1 cellular context compared by ENCODE assay signal in the genomic region with DNA sequence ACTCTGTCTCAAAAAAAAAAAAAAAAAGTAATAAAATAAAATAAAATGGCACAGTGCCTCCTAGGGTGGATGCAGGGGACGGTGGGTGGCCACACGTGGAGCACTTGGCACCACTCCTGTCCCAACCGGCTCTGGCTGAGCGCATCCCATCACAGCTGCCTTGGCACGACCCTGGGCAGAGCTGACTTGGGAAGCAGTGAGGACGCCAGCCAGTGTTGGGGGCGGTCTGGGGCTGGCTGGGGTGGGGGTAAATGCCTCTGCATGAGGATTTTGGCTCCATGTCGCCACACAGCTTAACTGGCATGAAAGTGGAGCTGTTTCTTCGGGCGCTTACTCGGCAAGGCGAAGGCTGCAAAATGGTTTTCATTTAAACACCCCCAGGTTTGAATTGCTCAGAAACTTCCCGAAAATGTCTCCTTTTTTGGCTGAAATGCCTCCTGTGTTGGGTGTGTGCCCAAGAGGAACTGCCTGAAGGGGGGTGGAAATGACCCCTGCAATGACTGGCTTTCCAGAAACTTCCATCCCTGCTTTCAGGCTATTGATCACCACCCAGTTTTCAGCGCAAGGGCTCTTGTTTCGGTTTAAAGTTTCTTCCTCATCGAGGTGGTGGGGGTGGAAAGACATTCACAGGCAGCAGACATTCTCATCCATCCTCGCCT.
TF ChIP-seq lines count a peak whose summit lies in the region.

No MANE protein-coding gene starts in this region.

TF ChIP-seq in SK-N-SH, 30 proteins besides CTCF, POLR2A, EP300 and RAD21 (continued from another document):
- TF ChIP-seq JUND (IDR thresholded peaks at IDR 0.05) = no peak
- TF ChIP-seq, protein P1, sequence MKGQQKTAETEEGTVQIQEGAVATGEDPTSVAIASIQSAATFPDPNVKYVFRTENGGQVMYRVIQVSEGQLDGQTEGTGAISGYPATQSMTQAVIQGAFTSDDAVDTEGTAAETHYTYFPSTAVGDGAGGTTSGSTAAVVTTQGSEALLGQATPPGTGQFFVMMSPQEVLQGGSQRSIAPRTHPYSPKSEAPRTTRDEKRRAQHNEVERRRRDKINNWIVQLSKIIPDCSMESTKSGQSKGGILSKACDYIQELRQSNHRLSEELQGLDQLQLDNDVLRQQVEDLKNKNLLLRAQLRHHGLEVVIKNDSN (IDR thresholded peaks at IDR 0.05; ENCODE audit: borderline replicate concordance, low read depth) = no peak
- TF ChIP-seq ZBTB33 (IDR thresholded peaks at IDR 0.05; ENCODE audit: borderline replicate concordance, low read depth) = no peak
- TF ChIP-seq PBX3 (IDR thresholded peaks at IDR 0.05) = no peak
- no peak for TF ChIP-seq USF2 (IDR thresholded peaks at IDR 0.05; ENCODE audit: borderline replicate concordance, low read depth, low read length)
- TF ChIP-seq FOSL2 (IDR thresholded peaks at IDR 0.05; ENCODE audit: borderline replicate concordance, low read depth) = no peak
- TF ChIP-seq REST (IDR thresholded peaks at IDR 0.05; ENCODE audit: low read depth, low read length) = no peak
- TF ChIP-seq SMC3 (IDR thresholded peaks at IDR 0.05; ENCODE audit: low read depth, low read length) = no peak
- no peak for TF ChIP-seq ELF1 (IDR thresholded peaks at IDR 0.05)
- no peak for TF ChIP-seq NFIC (IDR thresholded peaks at IDR 0.05; ENCODE audit: borderline replicate concordance)
- no peak for TF ChIP-seq RFX5 (IDR thresholded peaks at IDR 0.05; ENCODE audit: low read length)
- no peak for TF ChIP-seq FOXM1 (IDR thresholded peaks at IDR 0.05; ENCODE audit: low read depth)
- no peak for TF ChIP-seq RXRA (IDR thresholded peaks at IDR 0.05; ENCODE audit: borderline replicate concordance, low read depth)
TF ChIP-seq in SK-N-SH: peak in this region for 0.
